Comparison of ENCODE assay signal across 1 cellular context in genomic region chr7:128202287-128202957, GRCh38.
TF ChIP-seq lines count a peak whose summit lies in the region.

No MANE protein-coding gene starts in this region.

TF ChIP-seq in GM23338, 12 proteins besides CTCF, POLR2A, EP300 and RAD21 (continued from another document):
- TF ChIP-seq ZNF462 (CRISPR knock-in tag; IDR thresholded peaks at IDR 0.05) (no peak), CREB1 (CRISPR knock-in tag; IDR thresholded peaks at IDR 0.05; ENCODE audit: low read depth) (no peak), ETS1 (IDR thresholded peaks at IDR 0.05) (no peak), POLR2AphosphoS5 (IDR thresholded peaks at IDR 0.05; ENCODE audit: low read depth) (no peak), ZNF114 (CRISPR knock-in tag; IDR thresholded peaks at IDR 0.05) (no peak)
